14 cellular contexts compared by ENCODE assay signal in the genomic region with DNA sequence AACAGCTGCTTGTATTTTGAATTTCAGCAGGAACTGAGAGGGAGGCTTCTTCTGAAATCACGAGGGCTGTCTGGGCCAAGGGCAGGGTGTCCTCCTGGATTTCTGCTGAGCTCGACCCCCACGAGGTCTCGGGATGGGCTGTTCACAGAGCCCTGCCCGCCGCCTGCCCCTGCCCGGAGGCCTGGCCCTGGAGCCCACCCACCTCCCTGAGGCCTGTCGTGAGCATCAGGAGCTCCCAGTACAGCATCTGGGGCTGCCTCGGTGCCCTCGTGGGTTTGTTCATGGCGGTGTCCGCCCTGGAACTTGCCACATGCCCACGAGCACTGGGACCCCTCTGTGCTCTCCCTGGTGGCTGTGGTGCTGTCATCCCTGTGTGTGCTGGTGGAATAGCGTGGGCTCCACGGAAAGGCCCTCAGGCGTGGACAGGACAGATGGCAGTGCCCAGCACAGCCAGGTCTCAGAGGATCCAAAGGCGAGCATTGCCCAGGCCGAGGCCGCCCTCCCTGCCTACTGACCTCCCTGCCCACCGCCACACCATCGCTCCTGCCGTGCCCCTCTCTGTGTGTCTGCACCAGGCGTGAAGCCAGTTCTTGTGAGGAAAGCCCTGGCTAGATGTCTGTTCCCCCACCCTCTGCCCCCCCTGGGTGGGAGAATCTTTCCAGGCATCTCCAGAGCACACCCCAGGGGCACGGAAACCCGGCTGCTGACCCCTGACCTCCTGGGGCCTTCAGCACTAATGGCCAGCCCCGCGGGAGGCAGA. TPM values are rescaled to one million over a fixed set of nuclear protein-coding genes. Genes with fewer than 3 reads are reported as not detected.
DNase-seq lines count a peak whose midpoint lies in the region; ATAC-seq and TF ChIP-seq lines count a peak whose summit lies in the region.
"Had no signal": no experiment of that assay in that cellular context is flagged by ENCODE, and none has a peak within 500 bp of the region (broad histone marks: within the 10 kb centered on the region; RNA-seq: fewer than 3 reads in every experiment).

No MANE protein-coding gene starts in this region.

- no peak for TF ChIP-seq POLR2A in sigmoid colon (IDR thresholded peaks at IDR 0.05)

- H3K27me3 ChIP-seq in lower lobe of right lung (ENCODE audit: low read depth) (no peaks in the 10 kb centered on the region), sigmoid colon (no peaks in the 10 kb centered on the region)

- H3K36me3 ChIP-seq in lower lobe of right lung (no peaks in the 10 kb centered on the region), sigmoid colon (peaks cover 0 to 16% (median 0%) of the 10 kb centered on the region in 4 donors)

- H3K4me3 ChIP-seq in lower lobe of right lung (no peak overlapping the region), sigmoid colon (peak overlapping the region in 1 of 4 donors; percentile 23)

- no peaks in the 10 kb centered on the region for H3K9me3 ChIP-seq in lower lobe of right lung
- H3K9me3 ChIP-seq in sigmoid colon = no peaks in the 10 kb centered on the region

- no peaks in the 10 kb centered on the region for H3K9me3 Mint-ChIP-seq in dendritic cell treated with granulocyte-macrophage colony-stimulating factor and Interleukin-4, amounts not matched to agents 40 ng/mL and 50 ng/mL, for 4 days
- H3K9me3 Mint-ChIP-seq: type B pancreatic cell had no signal

- H3K4me3 Mint-ChIP-seq in dendritic cell treated with granulocyte-macrophage colony-stimulating factor and Interleukin-4, amounts not matched to agents 40 ng/mL and 50 ng/mL, for 4 days = peak overlapping the region; percentile 30
- H3K4me3 Mint-ChIP-seq: brain, type B pancreatic cell had no signal

- TF ChIP-seq CTCF in lower lobe of right lung (IDR thresholded peaks at IDR 0.05) = no peak
- TF ChIP-seq CTCF in sigmoid colon (IDR thresholded peaks at IDR 0.05) = no peak

- H3K27ac ChIP-seq in lower lobe of right lung (no peak overlapping the region), sigmoid colon (peak overlapping the region; percentile 91 to 97 (median 96))

- WGBS in sigmoid colon, 2 donors = 82 to 88% methylated on average over 27 of the region's 27 CpGs

- H3K36me3 Mint-ChIP-seq in dendritic cell treated with granulocyte-macrophage colony-stimulating factor and Interleukin-4, amounts not matched to agents 40 ng/mL and 50 ng/mL, for 4 days (ENCODE audit: low read depth) = peaks cover 91% of the 10 kb centered on the region
- H3K36me3 Mint-ChIP-seq: brain, type B pancreatic cell had no signal

- H3K4me1 ChIP-seq in lower lobe of right lung = peaks cover 11% of the 10 kb centered on the region
- peaks cover 0 to 74% (median 68%) of the 10 kb centered on the region in 4 donors for H3K4me1 ChIP-seq in sigmoid colon

- H3K4me1 Mint-ChIP-seq in dendritic cell treated with granulocyte-macrophage colony-stimulating factor and Interleukin-4, amounts not matched to agents 40 ng/mL and 50 ng/mL, for 4 days (ENCODE audit: low read depth) = peaks cover 91% of the 10 kb centered on the region

- H3K27me3 Mint-ChIP-seq in dendritic cell treated with granulocyte-macrophage colony-stimulating factor and Interleukin-4, amounts not matched to agents 40 ng/mL and 50 ng/mL, for 4 days = no peaks in the 10 kb centered on the region

- ATAC-seq in lower lobe of right lung (peak; percentile 11 to 19), left lobe of liver (no peak)

- intact Hi-C loops in dendritic cell treated with granulocyte-macrophage colony-stimulating factor and Interleukin-4, amounts not matched to agents 40 ng/mL and 50 ng/mL, for 4 days (cut with micrococcal nuclease) = no loop called here
- intact Hi-C loops in lower lobe of right lung (cut with DNase I) = no loop called here
- intact Hi-C loops in sigmoid colon (cut with DNase I) = loop anchor here (5.0 to 10.0 kb wide), 2 partner anchors 191 to 712 kb away; no protein-coding TSS in a partner anchor

- H3K27ac Mint-ChIP-seq in dendritic cell treated with granulocyte-macrophage colony-stimulating factor and Interleukin-4, amounts not matched to agents 40 ng/mL and 50 ng/mL, for 4 days = peak overlapping the region; percentile 97
- H3K27ac Mint-ChIP-seq: type B pancreatic cell had no signal

- no peak for TF ChIP-seq EP300 in sigmoid colon (IDR thresholded peaks at IDR 0.05)

- peak; percentile 10 for DNase-seq in D341Med (ENCODE audit: low spot score)
- peak; percentile 32 for DNase-seq in lower lobe of right lung
- DNase-seq in sigmoid colon = peak; percentile 83
- DNase-seq in COR-L47 (lab: John Stamatoyannopoulos, UW) = no peak
- DNase-seq in NK-92 (lab: John Stamatoyannopoulos, UW; ENCODE audit: unreplicated experiment) = no peak
- DNase-seq in left lobe of liver (ENCODE audit: low spot score) = no peak
- no peak for DNase-seq in NCI-H748 (lab: John Stamatoyannopoulos, UW; ENCODE audit: unreplicated experiment)
- DNase-seq: effector CD8-positive, alpha-beta T cell; stimulated activated CD4-positive, alpha-beta T cell treated with anti-CD3 and anti-CD28 coated beads, Interleukin-1b, Interleukin-23, amount 100 ng/mL, for 48 hours had no signal

RNA-seq across cellular contexts. Expression of gene RAMP1, which starts 25.9 kb away (rescaled TPM):
- total RNA-seq in lower lobe of right lung (5.1 TPM), sigmoid colon (100 to 1,000 TPM; 324 to 788 (median 447) TPM), left lobe of liver (10.0 TPM)
- 10 to 100 TPM in 2 of 3 donors, not detected in 1; 13.2 to 50.1 TPM for polyA plus RNA-seq in sigmoid colon
- total RNA-seq: OCI-LY7, pulmonary artery endothelial cell had no signal

Comparison
In these comparisons a context has a peak if more than half of its experiments do, and no peak if none do; other contexts are left out.
1. DNase-seq: peak in D341Med (single experiment), lower lobe of right lung (single experiment) and sigmoid colon (single experiment); none in COR-L47 (single experiment), NK-92 (single experiment), left lobe of liver (single experiment) and NCI-H748 (single experiment).
2. RNA of gene RAMP1, which starts 25.9 kb away (total RNA-seq): 324 to 788 TPM in sigmoid colon; 10.0 TPM in left lobe of liver (single experiment) and 5.1 TPM in lower lobe of right lung (single experiment); every median in the first group is over 10 times any median in the second.